ENCODE assay signal across 20 cellular contexts in the genomic region with DNA sequence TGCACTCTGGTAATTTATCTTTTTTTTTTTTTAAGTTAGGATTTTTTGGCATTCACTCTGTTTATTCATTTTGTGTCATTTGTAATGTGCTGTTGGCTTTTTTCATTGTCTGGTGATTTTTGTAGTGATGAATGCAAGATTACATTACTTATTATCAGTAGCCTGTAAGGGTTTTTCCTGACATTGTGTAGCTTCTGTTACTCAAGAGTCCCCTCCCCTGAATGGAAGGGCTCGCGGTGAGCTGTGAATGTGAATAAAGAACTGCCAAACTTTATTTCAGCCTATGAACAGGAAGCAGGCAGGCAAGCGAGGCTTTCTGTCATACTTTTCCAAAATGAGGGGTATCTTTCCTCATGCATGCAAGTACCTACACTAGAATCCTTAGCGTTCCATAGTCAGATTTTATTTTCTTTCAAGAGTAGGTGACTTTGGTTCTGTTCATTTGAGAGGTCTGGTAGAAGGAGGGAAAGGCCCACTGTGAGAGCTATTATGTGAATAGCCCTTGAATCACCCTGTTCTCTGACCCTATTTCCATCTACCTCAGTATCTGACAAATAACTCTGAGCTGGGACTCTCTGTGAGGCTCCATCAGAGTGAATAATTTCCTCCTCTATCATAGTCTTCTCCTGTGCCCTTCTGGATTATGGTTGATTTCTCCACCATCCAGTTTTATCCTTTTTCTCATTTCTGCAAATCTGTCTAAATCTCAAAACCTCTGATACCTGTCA.
DNase-seq lines count a peak whose midpoint lies in the region; ATAC-seq, FAIRE-seq and TF ChIP-seq lines count a peak whose summit lies in the region.
"Had no signal": no experiment of that assay in that cellular context is flagged by ENCODE, and none has a peak within 500 bp of the region (broad histone marks: within the 10 kb centered on the region; RNA-seq: fewer than 3 reads in every experiment).

No MANE protein-coding gene starts in this region.

- H3K27ac ChIP-seq in cardiac muscle cell, result no peak overlapping the region
- H3K27ac ChIP-seq in heart left ventricle, result no peak overlapping the region
- H3K27ac ChIP-seq in endothelial cell of umbilical vein (ENCODE audit: insufficient read depth, low read depth, low read length), result peak overlapping the region; percentile 11
- H3K27ac ChIP-seq in uterus, result no peak overlapping the region
- H3K27ac ChIP-seq: A549, RWPE1 had no signal

- peak; percentile 40 for FAIRE-seq in endothelial cell of umbilical vein (lab: Jason Lieb, UNC)
- FAIRE-seq: A549 had no signal

- BruUV-seq in endothelial cell of umbilical vein (replicated peaks; lab: Mats Ljungman, UMichigan), result no TSS peak

- WGBS in heart left ventricle, 4 donors, result 64 to 71% (median 66%) methylated on average over 4 of the region's 4 CpGs

- peaks cover 50% of the 10 kb centered on the region for H3K36me3 Mint-ChIP-seq in stimulated activated effector memory CD8-positive, alpha-beta T cell treated with anti-CD3 and anti-CD28 coated beads, Interleukin-12 subunit alpha, Interleukin-12 subunit beta, amount 100 ng/mL, for 72 hours

- no peaks in the 10 kb centered on the region for H3K9me1 ChIP-seq in endothelial cell of umbilical vein (replicated peaks; ENCODE audit: control insufficient read depth, extremely low read depth, insufficient read depth, low read length)

- H3K4me1 ChIP-seq in cardiac muscle cell (ENCODE audit: low read depth) (no peaks in the 10 kb centered on the region), heart left ventricle (peaks cover 0 to 9% (median 0%) of the 10 kb centered on the region in 12 donors), endothelial cell of umbilical vein (ENCODE audit: control insufficient read depth, extremely low read depth, insufficient read depth, low read length) (peaks cover 15% of the 10 kb centered on the region), uterus (no peaks in the 10 kb centered on the region)

- H3K27ac Mint-ChIP-seq in stimulated activated effector memory CD8-positive, alpha-beta T cell treated with anti-CD3 and anti-CD28 coated beads, Interleukin-12 subunit alpha, Interleukin-12 subunit beta, amount 100 ng/mL, for 72 hours, result no peak overlapping the region
- H3K27ac Mint-ChIP-seq: GM23338 had no signal

- peaks cover 6% of the 10 kb centered on the region for H3K4me1 Mint-ChIP-seq in stimulated activated effector memory CD8-positive, alpha-beta T cell treated with anti-CD3 and anti-CD28 coated beads, Interleukin-12 subunit alpha, Interleukin-12 subunit beta, amount 100 ng/mL, for 72 hours
- H3K4me1 Mint-ChIP-seq: GM23338 had no signal

- no peak overlapping the region for H3K4me3 ChIP-seq in cardiac muscle cell
- no peak overlapping the region for H3K4me3 ChIP-seq in heart left ventricle
- no peak overlapping the region for H3K4me3 ChIP-seq in endothelial cell of umbilical vein (replicated peaks in 1 of 3; ENCODE audit: insufficient read depth in 1 of 3, low read depth in 1 of 3, low read length in 3 of 3)
- no peak overlapping the region for H3K4me3 ChIP-seq in uterus
- H3K4me3 ChIP-seq: A549, GM23338 had no signal

- intact Hi-C loops in heart left ventricle (cut with DNase I) (loop anchor here (5.0 to 10.0 kb wide), 5 partner anchors 128 to 140 kb away; no protein-coding TSS in a partner anchor), endothelial cell of umbilical vein (cut with micrococcal nuclease) (loop anchor here (2.0 kb wide), 1 partner anchor 136 kb away; no protein-coding TSS in a partner anchor), uterus (cut with DNase I; ENCODE audit: low total_unique reads) (no loop called here)

- DNase-seq in cardiac muscle cell (ENCODE audit: low read depth in 1 of 2, low spot score in 1 of 2) (peak; percentile 3 to 62), heart left ventricle (no peak), astrocyte of the hippocampus (ENCODE audit: low read depth, low spot score) (peak; percentile 17), endothelial cell of umbilical vein (ENCODE audit: low read depth, low spot score) (peak; percentile 73), NCI-H510A treated with DMSO at 0.1 percent for 48 hours (lab: John Stamatoyannopoulos, UW) (no peak), uterus (no peak), NK-92 (lab: John Stamatoyannopoulos, UW; ENCODE audit: unreplicated experiment) (no peak)
- DNase-seq in stimulated activated effector memory CD8-positive, alpha-beta T cell treated with anti-CD3 and anti-CD28 coated beads, Interleukin-12 subunit alpha, Interleukin-12 subunit beta, amount 100 ng/mL, for 72 hours (ENCODE audit: low spot score in 2 of 2), result no peak
- DNase-seq: C1 segment of cervical spinal cord, DND-41, KBM-7, NCI-H1436, NCI-H2029 treated with DMSO at 0.1 percent for 48 hours, NCI-H2227 treated with DMSO at 0.1 percent for 48 hours, NCI-H526, OCI-M1 had no signal

- H3K36me3 ChIP-seq in cardiac muscle cell, result peaks cover 10% of the 10 kb centered on the region
- H3K36me3 ChIP-seq in heart left ventricle, result peaks cover 0 to 86% (median 28%) of the 10 kb centered on the region in 9 donors
- H3K36me3 ChIP-seq in endothelial cell of umbilical vein (ENCODE audit: control insufficient read depth in 2 of 2, extremely low read depth in 1 of 2, insufficient read depth in 2 of 2, low read length in 2 of 2), result no peaks in the 10 kb centered on the region
- H3K36me3 ChIP-seq in uterus, result no peaks in the 10 kb centered on the region

- POLR2A ChIA-PET in endothelial cell of umbilical vein (lab: Charles Lee), result no interaction called here

- no peak overlapping the region for H3K4me2 ChIP-seq in endothelial cell of umbilical vein (ENCODE audit: insufficient read depth, low read length)
- H3K4me2 ChIP-seq: A549, GM23338 had no signal

- CTCF ChIA-PET in endothelial cell of umbilical vein (lab: Charles Lee), result interaction anchor here (1.8 kb wide), 1 partner anchor 14 kb away, joined by 6 read pairs; no protein-coding TSS in a partner anchor

- H4K20me1 ChIP-seq in endothelial cell of umbilical vein (replicated peaks; ENCODE audit: control insufficient read depth, extremely low read depth, insufficient read depth, low read length), result no peaks in the 10 kb centered on the region

- dilution Hi-C loops in endothelial cell of umbilical vein (cut with MboI; ENCODE audit: extremely low pct_ligation_motif_present, low sequenced_read_pairs), result no loop called here

- no peak for ATAC-seq in heart left ventricle
- ATAC-seq in stimulated activated effector memory CD8-positive, alpha-beta T cell treated with anti-CD3 and anti-CD28 coated beads, Interleukin-12 subunit alpha, Interleukin-12 subunit beta, amount 100 ng/mL, for 72 hours, result peak; percentile 32
- ATAC-seq: A549, GM23338, HCT116 had no signal

- H3K9me3 Mint-ChIP-seq in stimulated activated effector memory CD8-positive, alpha-beta T cell treated with anti-CD3 and anti-CD28 coated beads, Interleukin-12 subunit alpha, Interleukin-12 subunit beta, amount 100 ng/mL, for 72 hours, result no peaks in the 10 kb centered on the region
- H3K9me3 Mint-ChIP-seq: GM23338 had no signal

- TF ChIP-seq CTCF in cardiac muscle cell (IDR thresholded peaks at IDR 0.05; ENCODE audit: low read depth, low read length) (no peak), heart left ventricle (IDR thresholded peaks at IDR 0.05) (no peak), endothelial cell of umbilical vein (IDR thresholded peaks at IDR 0.05; ENCODE audit: extremely low read depth in 1 of 2, insufficient read depth in 1 of 2, low read depth in 1 of 2, low read length in 2 of 2) (no peak), uterus (IDR thresholded peaks at IDR 0.05) (no peak)

- H3K9ac ChIP-seq in endothelial cell of umbilical vein (replicated peaks; ENCODE audit: extremely low read depth, insufficient read depth, low read length), result no peak overlapping the region

- H3K27me3 ChIP-seq in cardiac muscle cell, result no peaks in the 10 kb centered on the region
- H3K27me3 ChIP-seq in heart left ventricle, result no peaks in the 10 kb centered on the region
- H3K27me3 ChIP-seq in endothelial cell of umbilical vein (ENCODE audit: control insufficient read depth in 2 of 2, insufficient read depth in 2 of 2, low read length in 2 of 2), result no peaks in the 10 kb centered on the region
- H3K27me3 ChIP-seq in uterus, result no peaks in the 10 kb centered on the region

- H3K4me3 Mint-ChIP-seq in stimulated activated effector memory CD8-positive, alpha-beta T cell treated with anti-CD3 and anti-CD28 coated beads, Interleukin-12 subunit alpha, Interleukin-12 subunit beta, amount 100 ng/mL, for 72 hours, result no peak overlapping the region
- H3K4me3 Mint-ChIP-seq: GM23338 had no signal

- no peaks in the 10 kb centered on the region for H3K9me3 ChIP-seq in cardiac muscle cell (ENCODE audit: low read depth)
- H3K9me3 ChIP-seq in heart left ventricle, result no peaks in the 10 kb centered on the region
- H3K9me3 ChIP-seq in endothelial cell of umbilical vein (replicated peaks; ENCODE audit: control insufficient read depth, insufficient read depth, low read length), result no peaks in the 10 kb centered on the region
- H3K9me3 ChIP-seq in uterus, result no peaks in the 10 kb centered on the region
- H3K9me3 ChIP-seq: A549 had no signal

- H3K79me2 ChIP-seq in endothelial cell of umbilical vein (ENCODE audit: control insufficient read depth, insufficient read depth, low read length), result no peaks in the 10 kb centered on the region

- no peak for TF ChIP-seq POLR2A in heart left ventricle (IDR thresholded peaks at IDR 0.05)
- TF ChIP-seq POLR2A in endothelial cell of umbilical vein (IDR thresholded peaks at IDR 0.05; ENCODE audit: low read depth, low read length), result no peak
- TF ChIP-seq POLR2A in uterus (IDR thresholded peaks at IDR 0.05), result no peak

- peak overlapping the region; percentile 46 for H2AFZ ChIP-seq in endothelial cell of umbilical vein (ENCODE audit: low read depth, low read length)
- H2AFZ ChIP-seq: GM23338 had no signal

TF ChIP-seq in endothelial cell of umbilical vein, 7 proteins besides CTCF, POLR2A, EP300 and RAD21:
- TF ChIP-seq FOS (IDR thresholded peaks at IDR 0.05; ENCODE audit: borderline replicate concordance, insufficient read depth, low read length), result no peak
- no peak for TF ChIP-seq EZH2 (IDR thresholded peaks at IDR 0.05; ENCODE audit: borderline replicate concordance, low read depth, low read length, severe bottlenecking)
- no peak for TF ChIP-seq GATA2 (IDR thresholded peaks at IDR 0.05; ENCODE audit: insufficient read depth, insufficient read length, low read depth, low read length)
- no peak for TF ChIP-seq POLR2AphosphoS5 (IDR thresholded peaks at IDR 0.05; ENCODE audit: insufficient read depth, low read depth, low read length)
- no peak for TF ChIP-seq JUN (IDR thresholded peaks at IDR 0.05; ENCODE audit: borderline replicate concordance, insufficient read depth, insufficient read length, low read depth)
- TF ChIP-seq MYC (IDR thresholded peaks at IDR 0.05; ENCODE audit: low read depth, low read length), result no peak
- TF ChIP-seq, protein P1, sequence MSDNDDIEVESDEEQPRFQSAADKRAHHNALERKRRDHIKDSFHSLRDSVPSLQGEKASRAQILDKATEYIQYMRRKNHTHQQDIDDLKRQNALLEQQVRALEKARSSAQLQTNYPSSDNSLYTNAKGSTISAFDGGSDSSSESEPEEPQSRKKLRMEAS (IDR thresholded peaks at IDR 0.05; ENCODE audit: insufficient read depth, insufficient read length), result no peak
TF ChIP-seq in endothelial cell of umbilical vein: peak in this region for 0.

Comparison
In these comparisons a context has a peak if more than half of its experiments do, and no peak if none do; other contexts are left out.
1. DNase-seq: peak in cardiac muscle cell (2 of 2), astrocyte of the hippocampus (single experiment) and endothelial cell of umbilical vein (single experiment); none in heart left ventricle (0 of 5), stimulated activated effector memory CD8-positive, alpha-beta T cell treated with anti-CD3 and anti-CD28 coated beads, Interleukin-12 subunit alpha, Interleukin-12 subunit beta, amount 100 ng/mL, for 72 hours (0 of 2), NCI-H510A treated with DMSO at 0.1 percent for 48 hours (single experiment), uterus (0 of 2) and NK-92 (single experiment).